In genomic region chr2:191183516-191183915, GRCh38 we compare ENCODE assay signal across 1 cellular context.
TF ChIP-seq lines count a peak whose summit lies in the region.

No MANE protein-coding gene starts in this region.

TF ChIP-seq in IMR-90, 13 proteins besides CTCF, POLR2A, EP300 and RAD21:
- no peak for TF ChIP-seq CEBPB (IDR thresholded peaks at IDR 0.05; ENCODE audit: low read depth, low read length)
- no peak for TF ChIP-seq BHLHE40 (IDR thresholded peaks at IDR 0.05; ENCODE audit: low read depth, low read length)
- no peak for TF ChIP-seq MAFK (IDR thresholded peaks at IDR 0.05; ENCODE audit: low read depth, low read length)
- no peak for TF ChIP-seq MAZ (IDR thresholded peaks at IDR 0.05; ENCODE audit: borderline replicate concordance, low read depth, low read length)
- no peak for TF ChIP-seq SMC3 (IDR thresholded peaks at IDR 0.05; ENCODE audit: low read depth, low read length)
- TF ChIP-seq USF2 (IDR thresholded peaks at IDR 0.05; ENCODE audit: low read depth, low read length): no peak
- no peak for TF ChIP-seq MXI1 (IDR thresholded peaks at IDR 0.05; ENCODE audit: borderline replicate concordance, low read depth, low read length)
- TF ChIP-seq ELK1 (IDR thresholded peaks at IDR 0.05; ENCODE audit: borderline replicate concordance, low read depth, low read length): no peak
- TF ChIP-seq NFE2L2 (IDR thresholded peaks at IDR 0.05; ENCODE audit: low read depth, low read length): no peak
- TF ChIP-seq RFX5 (IDR thresholded peaks at IDR 0.05; ENCODE audit: low read depth, low read length): no peak
- TF ChIP-seq RCOR1 (IDR thresholded peaks at IDR 0.05; ENCODE audit: insufficient replicate concordance, low read length): no peak
- no peak for TF ChIP-seq FOS (IDR thresholded peaks at IDR 0.05; ENCODE audit: low read depth, low read length)
- TF ChIP-seq CHD1 (IDR thresholded peaks at IDR 0.05; ENCODE audit: low read depth, low read length): no peak
